Comparison of ENCODE assay signal across 31 cellular contexts in the genomic region with DNA sequence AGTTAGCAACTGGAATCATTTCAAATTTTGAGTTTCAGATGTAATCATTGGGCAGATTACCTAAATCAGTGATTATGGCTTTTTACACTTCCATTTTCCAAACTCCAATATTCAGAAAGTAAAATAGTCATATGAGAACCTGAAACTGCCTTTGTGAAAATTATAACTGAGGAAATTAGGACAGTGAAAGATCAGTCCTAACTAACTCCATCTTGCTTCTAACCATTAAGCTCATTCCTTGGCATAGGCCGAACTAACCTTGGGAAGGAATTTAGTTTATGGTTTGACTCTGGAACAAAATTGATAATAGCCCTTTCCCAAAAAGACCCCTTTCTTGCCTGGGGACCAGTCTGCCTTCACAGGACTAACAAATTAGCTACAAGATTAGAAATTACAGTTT. TPM values are rescaled to one million over a fixed set of nuclear protein-coding genes. Genes with fewer than 3 reads are reported as not detected.
DNase-seq lines count a peak whose midpoint lies in the region; ATAC-seq lines count a peak whose summit lies in the region.
"Had no signal": no experiment of that assay in that cellular context is flagged by ENCODE, and none has a peak within 500 bp of the region (broad histone marks: within the 10 kb centered on the region; RNA-seq: fewer than 3 reads in every experiment).

No MANE protein-coding gene starts in this region.

- no peak for ATAC-seq in central memory CD8-positive, alpha-beta T cell (replicated peaks; ENCODE audit: extremely low read depth, poor library complexity, severe bottlenecking)
- no peak for ATAC-seq in stimulated activated effector memory CD8-positive, alpha-beta T cell treated with anti-CD3 and anti-CD28 coated beads, Interleukin-12 subunit alpha, Interleukin-12 subunit beta, amount 100 ng/mL, for 72 hours
- no peak for ATAC-seq in HG02759 (IDR thresholded peaks at IDR 0.05; ENCODE audit: unreplicated experiment)
- ATAC-seq: effector memory CD8-positive, alpha-beta T cell; HepG2; left colon; mucosa of descending colon had no signal

- peaks cover 3% of the 10 kb centered on the region for H3K9me3 ChIP-seq in KOPT-K1 (ENCODE audit: insufficient read depth, low read length, poor library complexity, severe bottlenecking)
- H3K9me3 ChIP-seq: BE2C, mucosa of descending colon, Peyer's patch, testis had no signal

- H3K36me3 Mint-ChIP-seq in activated naive CD4-positive, alpha-beta T cell treated with anti-CD3 and anti-CD28 coated beads for 36 hours (ENCODE audit: low read depth) = no peaks in the 10 kb centered on the region
- H3K36me3 Mint-ChIP-seq in activated naive CD4-positive, alpha-beta T cell treated with anti-CD3 and anti-CD28 coated beads, Interleukin-2, amount 10 ng/mL, durations not matched to agents 7 days and 5 days = peaks cover 2% of the 10 kb centered on the region
- H3K36me3 Mint-ChIP-seq in central memory CD8-positive, alpha-beta T cell (ENCODE audit: insufficient read depth) = peaks cover 9% of the 10 kb centered on the region
- H3K36me3 Mint-ChIP-seq in stimulated activated effector memory CD8-positive, alpha-beta T cell treated with anti-CD3 and anti-CD28 coated beads, Interleukin-12 subunit alpha, Interleukin-12 subunit beta, amount 100 ng/mL, for 72 hours = peaks cover 10% of the 10 kb centered on the region

- peaks cover 13% of the 10 kb centered on the region for H3K4me1 Mint-ChIP-seq in activated naive CD4-positive, alpha-beta T cell treated with anti-CD3 and anti-CD28 coated beads for 36 hours (ENCODE audit: low read depth)
- peaks cover 31% of the 10 kb centered on the region for H3K4me1 Mint-ChIP-seq in activated naive CD4-positive, alpha-beta T cell treated with anti-CD3 and anti-CD28 coated beads, Interleukin-2, amount 10 ng/mL, durations not matched to agents 7 days and 5 days
- H3K4me1 Mint-ChIP-seq in central memory CD8-positive, alpha-beta T cell = peaks cover 31% of the 10 kb centered on the region
- H3K4me1 Mint-ChIP-seq in stimulated activated effector memory CD8-positive, alpha-beta T cell treated with anti-CD3 and anti-CD28 coated beads, Interleukin-12 subunit alpha, Interleukin-12 subunit beta, amount 100 ng/mL, for 72 hours = peaks cover 22% of the 10 kb centered on the region

- intact Hi-C loops in activated naive CD4-positive, alpha-beta T cell treated with anti-CD3 and anti-CD28 coated beads for 36 hours (cut with micrococcal nuclease) = no loop called here

- no peaks in the 10 kb centered on the region for H3K36me3 ChIP-seq in KOPT-K1 (ENCODE audit: insufficient read depth, low read length)
- H3K36me3 ChIP-seq: BE2C, Peyer's patch had no signal

- H3K9me3 Mint-ChIP-seq in activated naive CD4-positive, alpha-beta T cell treated with anti-CD3 and anti-CD28 coated beads for 36 hours = peaks cover 1% of the 10 kb centered on the region
- peaks cover 7% of the 10 kb centered on the region for H3K9me3 Mint-ChIP-seq in activated naive CD4-positive, alpha-beta T cell treated with anti-CD3 and anti-CD28 coated beads, Interleukin-2, amount 10 ng/mL, durations not matched to agents 7 days and 5 days
- H3K9me3 Mint-ChIP-seq in central memory CD8-positive, alpha-beta T cell = no peaks in the 10 kb centered on the region
- H3K9me3 Mint-ChIP-seq in stimulated activated effector memory CD8-positive, alpha-beta T cell treated with anti-CD3 and anti-CD28 coated beads, Interleukin-12 subunit alpha, Interleukin-12 subunit beta, amount 100 ng/mL, for 72 hours = no peaks in the 10 kb centered on the region
- H3K9me3 Mint-ChIP-seq: effector memory CD8-positive, alpha-beta T cell; H9 had no signal

- no peak for DNase-seq in activated naive CD4-positive, alpha-beta T cell treated with anti-CD3 and anti-CD28 coated beads for 36 hours
- DNase-seq in activated naive CD4-positive, alpha-beta T cell treated with anti-CD3 and anti-CD28 coated beads, Interleukin-2, amount 10 ng/mL, durations not matched to agents 7 days and 5 days = no peak
- no peak for DNase-seq in central memory CD8-positive, alpha-beta T cell (ENCODE audit: low spot score in 2 of 2)
- DNase-seq in stimulated activated effector memory CD8-positive, alpha-beta T cell treated with anti-CD3 and anti-CD28 coated beads, Interleukin-12 subunit alpha, Interleukin-12 subunit beta, amount 100 ng/mL, for 72 hours (ENCODE audit: low spot score in 2 of 2) = no peak
- DNase-seq in NCI-H446 treated with DMSO at 0.1 percent for 48 hours (lab: John Stamatoyannopoulos, UW) = no peak
- DNase-seq: activated CD4-positive, alpha-beta T cell treated with anti-CD3 and anti-CD28 coated beads, Interleukin-2, amount 50 U/mL, for 1 hour; activated naive CD4-positive, alpha-beta T cell treated with anti-CD3 and anti-CD28 coated beads, Interleukin-2, amount 50 U/mL, for 16 hours; anterior cingulate cortex; BE2C; cortex of kidney; effector memory CD8-positive, alpha-beta T cell; H9; left colon; mucosa of descending colon; NCI-H1417; NCI-H2029 treated with DMSO at 0.1 percent for 48 hours; NCI-H2227 treated with DMSO at 0.1 percent for 48 hours; NCI-H526 treated with DMSO at 0.1 percent for 48 hours; Peyer's patch; SHP77; stimulated activated naive CD4-positive, alpha-beta T cell; T-helper 9 cell; testis had no signal

- CTCF ChIA-PET in activated naive CD4-positive, alpha-beta T cell treated with anti-CD3 and anti-CD28 coated beads for 36 hours (lab: Charles Lee) = interaction anchor here (3.7 kb wide), 1 partner anchor 146 kb away, joined by 18 read pairs; no protein-coding TSS in a partner anchor
- CTCF ChIA-PET in activated naive CD4-positive, alpha-beta T cell treated with anti-CD3 and anti-CD28 coated beads, Interleukin-2, amount 10 ng/mL, durations not matched to agents 7 days and 5 days (lab: Charles Lee) = interaction anchor here (0.8 kb wide), 1 partner anchor 12 kb away, joined by 3 read pairs; no protein-coding TSS in a partner anchor

- H3K4me3 Mint-ChIP-seq in activated naive CD4-positive, alpha-beta T cell treated with anti-CD3 and anti-CD28 coated beads for 36 hours = peak overlapping the region; percentile 23
- H3K4me3 Mint-ChIP-seq in activated naive CD4-positive, alpha-beta T cell treated with anti-CD3 and anti-CD28 coated beads, Interleukin-2, amount 10 ng/mL, durations not matched to agents 7 days and 5 days = no peak overlapping the region
- H3K4me3 Mint-ChIP-seq in central memory CD8-positive, alpha-beta T cell = peak overlapping the region; percentile 85
- peak overlapping the region; percentile 81 for H3K4me3 Mint-ChIP-seq in stimulated activated effector memory CD8-positive, alpha-beta T cell treated with anti-CD3 and anti-CD28 coated beads, Interleukin-12 subunit alpha, Interleukin-12 subunit beta, amount 100 ng/mL, for 72 hours

- H3K27ac ChIP-seq in KOPT-K1 (ENCODE audit: low read depth, low read length, poor library complexity, severe bottlenecking) = peak overlapping the region; percentile 90
- H3K27ac ChIP-seq: parathyroid adenoma had no signal

- no peaks in the 10 kb centered on the region for H3K27me3 Mint-ChIP-seq in activated naive CD4-positive, alpha-beta T cell treated with anti-CD3 and anti-CD28 coated beads for 36 hours (ENCODE audit: low read depth)
- H3K27me3 Mint-ChIP-seq in activated naive CD4-positive, alpha-beta T cell treated with anti-CD3 and anti-CD28 coated beads, Interleukin-2, amount 10 ng/mL, durations not matched to agents 7 days and 5 days = no peaks in the 10 kb centered on the region
- no peaks in the 10 kb centered on the region for H3K27me3 Mint-ChIP-seq in central memory CD8-positive, alpha-beta T cell
- H3K27me3 Mint-ChIP-seq: effector memory CD8-positive, alpha-beta T cell had no signal

- H3K27ac Mint-ChIP-seq in activated naive CD4-positive, alpha-beta T cell treated with anti-CD3 and anti-CD28 coated beads for 36 hours = no peak overlapping the region
- H3K27ac Mint-ChIP-seq in activated naive CD4-positive, alpha-beta T cell treated with anti-CD3 and anti-CD28 coated beads, Interleukin-2, amount 10 ng/mL, durations not matched to agents 7 days and 5 days = no peak overlapping the region
- H3K27ac Mint-ChIP-seq in central memory CD8-positive, alpha-beta T cell (ENCODE audit: low read depth) = no peak overlapping the region
- H3K27ac Mint-ChIP-seq in stimulated activated effector memory CD8-positive, alpha-beta T cell treated with anti-CD3 and anti-CD28 coated beads, Interleukin-12 subunit alpha, Interleukin-12 subunit beta, amount 100 ng/mL, for 72 hours = no peak overlapping the region
- H3K27ac Mint-ChIP-seq: H9 had no signal

RNA-seq across cellular contexts. Expression of a gene that starts 2.2 kb away (rescaled TPM):
- total RNA-seq in activated naive CD4-positive, alpha-beta T cell treated with anti-CD3 and anti-CD28 coated beads for 36 hours = under 1 TPM; 0.37 to 0.38 TPM

RNA-seq across cellular contexts. Expression of a gene that starts 46.4 kb away (rescaled TPM):
- not detected for total RNA-seq in activated naive CD4-positive, alpha-beta T cell treated with anti-CD3 and anti-CD28 coated beads for 36 hours
- total RNA-seq: bronchial epithelial cell, epithelial cell of proximal tubule, glomerular endothelial cell, H9, HepG2, lung microvascular endothelial cell had no signal
